In genomic region chr11:1484061-1484671, GRCh38 we compare ENCODE assay signal across 24 cellular contexts. TPM values are rescaled to one million over a fixed set of nuclear protein-coding genes. Genes with fewer than 3 reads are reported as not detected.
A peak's percentile ranks its signal among the peaks of the same experiment; 100 is the strongest.
DNase-seq lines count a peak whose midpoint lies in the region; ATAC-seq, FAIRE-seq and TF ChIP-seq lines count a peak whose summit lies in the region.
"Had no signal": no experiment of that assay in that cellular context is flagged by ENCODE, and none has a peak within 500 bp of the region (broad histone marks: within the 10 kb centered on the region; RNA-seq: fewer than 3 reads in every experiment).

No MANE protein-coding gene starts in this region.

- TF ChIP-seq POLR2A in spleen (IDR thresholded peaks at IDR 0.05) (no peak), vagina (IDR thresholded peaks at IDR 0.05) (no peak), GM12891 (IDR thresholded peaks at IDR 0.05; ENCODE audit: low read depth, low read length) (no peak)

- no peak for FAIRE-seq in GM12891 (lab: Jason Lieb, UNC)
- FAIRE-seq: endometrium had no signal

- TF ChIP-seq CTCF in lower lobe of right lung (IDR thresholded peaks at IDR 0.05) (no peak), spleen (IDR thresholded peaks at IDR 0.05 in 8 of 11, conservative IDR thresholded peaks at IDR 0.05 in 3 of 11) (no peak), vagina (IDR thresholded peaks at IDR 0.05) (no peak)

- H3K36me3 ChIP-seq in lower lobe of right lung (peaks cover 33% of the 10 kb centered on the region), spleen (peaks cover 0 to 48% (median 18%) of the 10 kb centered on the region in 6 donors), vagina (peaks cover 0 to 12% of the 10 kb centered on the region in 2 donors)
- H3K36me3 ChIP-seq: MG63 had no signal

- in situ Hi-C loops in G401 (cut with HindIII; ENCODE audit: low sequenced_read_pairs) = no loop called here

- H3K4me3 ChIP-seq in lower lobe of right lung (no peak overlapping the region), spleen (no peak overlapping the region), vagina (peak overlapping the region in 1 of 2 donors; percentile 45)
- H3K4me3 ChIP-seq: MG63 had no signal

- H3K27me3 ChIP-seq in lower lobe of right lung (ENCODE audit: low read depth) = no peaks in the 10 kb centered on the region
- H3K27me3 ChIP-seq in spleen (replicated peaks in 1 of 7) = no peaks in the 10 kb centered on the region
- no peaks in the 10 kb centered on the region for H3K27me3 ChIP-seq in vagina
- H3K27me3 ChIP-seq: MG63 had no signal

- DNase-seq in Right ventricle myocardium inferior (ENCODE audit: missing footprints) (peak; percentile 61), cardiac septum (ENCODE audit: low spot score) (no peak), lower lobe of right lung (peak; percentile 32), spleen (peak; percentile 52), vagina (ENCODE audit: extremely low spot score in 2 of 2) (no peak), GM12891 (ENCODE audit: insufficient read length, low spot score) (no peak), G401 (ENCODE audit: low spot score) (no peak)
- no peak for DNase-seq in NK-92 treated with Interleukin-12 subunit alpha and Interleukin-12 subunit beta, amount 100 ng/mL, for 24 hours (lab: John Stamatoyannopoulos, UW)
- DNase-seq: activated CD4-positive, alpha-beta memory T cell treated with anti-CD3 and anti-CD28 coated beads, Interleukin-2, amount 10 ng/mL, durations not matched to agents 7 days and 5 days; activated CD4-positive, alpha-beta T cell treated with anti-CD3 and anti-CD28 coated beads for 1 hour; anterior cingulate cortex; Calu3; caudate nucleus; DND-41; HCEC 1CT; KG1; MG63; NCI-H1417; NCI-H2081; NCI-H748 treated with DMSO at 0.1 percent for 48 hours; RPMI8226 had no signal

- H3K4me1 ChIP-seq in lower lobe of right lung (peaks cover 73% of the 10 kb centered on the region), spleen (peaks cover 39 to 92% (median 66%) of the 10 kb centered on the region in 6 donors), vagina (peaks cover 65% of the 10 kb centered on the region)

- H3K27ac ChIP-seq in lower lobe of right lung (peak overlapping the region; percentile 46), spleen (peak overlapping the region in 3 of 8 donors; percentile 30 to 71 (median 60)), vagina (peak overlapping the region; percentile 78)
- H3K27ac ChIP-seq: 22Rv1 had no signal

- H3K9me3 ChIP-seq in lower lobe of right lung (no peaks in the 10 kb centered on the region), spleen (no peaks in the 10 kb centered on the region), vagina (no peaks in the 10 kb centered on the region)
- H3K9me3 ChIP-seq: MG63 had no signal

- intact Hi-C loops in Right ventricle myocardium inferior (cut with DNase I) (no loop called here), cardiac septum (cut with DNase I) (no loop called here), lower lobe of right lung (cut with DNase I) (no loop called here), spleen (cut with DNase I; ENCODE audit: low total_unique reads) (no loop called here), vagina (cut with DNase I) (no loop called here)

- 89 to 95% (median 93%) methylated on average over 13 to 17 of the region's 17 CpGs for WGBS in spleen, 5 donors

- ATAC-seq in Right ventricle myocardium inferior (no peak), lower lobe of right lung (no peak)
- ATAC-seq: activated T-helper 17 cell treated with anti-CD3 and anti-CD28 coated beads, Interleukin-2, amount 50 U/mL, for 72 hours had no signal

TF ChIP-seq in GM12891, 5 proteins besides CTCF, POLR2A, EP300 and RAD21:
- TF ChIP-seq PAX5 (IDR thresholded peaks at IDR 0.05; ENCODE audit: insufficient read depth, low read length, severe bottlenecking) (no peak), TAF1 (IDR thresholded peaks at IDR 0.05; ENCODE audit: low read depth, low read length) (no peak), POU2F2 (IDR thresholded peaks at IDR 0.05; ENCODE audit: low read depth, low read length) (no peak), POLR2AphosphoS5 (IDR thresholded peaks at IDR 0.05; ENCODE audit: low read depth, low read length) (no peak), SPI1 (IDR thresholded peaks at IDR 0.05; ENCODE audit: low read depth, low read length) (no peak)
TF ChIP-seq in GM12891: peak in this region for 0.

RNA-seq across cellular contexts. Expression of gene MOB2, which starts 2.4 kb away (rescaled TPM):
- 48.7 TPM for total RNA-seq in Right ventricle myocardium inferior
- total RNA-seq in cardiac septum = 48.5 TPM
- 50.4 TPM for total RNA-seq in lower lobe of right lung
- total RNA-seq in spleen = 10 to 100 TPM; 28.1 to 49.8 (median 42.3) TPM
- polyA plus RNA-seq in spleen = 10 to 100 TPM; 30.5 to 51.5 (median 32.6) TPM
- 34.1 TPM for total RNA-seq in vagina
- polyA plus RNA-seq in GM12891 (2012; ENCODE audit: low read depth, missing spikeins) = 14.4 TPM
- 27.4 and 39.9 TPM in 2 replicates for total RNA-seq in G401 (2014; rRNA removed; shearing (Covaris generic))

Comparison
In these comparisons a context has a peak if more than half of its experiments do, and no peak if none do; other contexts are left out.
1. DNase-seq: peak in Right ventricle myocardium inferior (single experiment), lower lobe of right lung (single experiment) and spleen (single experiment); none in cardiac septum (single experiment), vagina (0 of 2), NK-92 treated with Interleukin-12 subunit alpha and Interleukin-12 subunit beta, amount 100 ng/mL, for 24 hours (single experiment), GM12891 (single experiment) and G401 (single experiment).